In the genomic region with DNA sequence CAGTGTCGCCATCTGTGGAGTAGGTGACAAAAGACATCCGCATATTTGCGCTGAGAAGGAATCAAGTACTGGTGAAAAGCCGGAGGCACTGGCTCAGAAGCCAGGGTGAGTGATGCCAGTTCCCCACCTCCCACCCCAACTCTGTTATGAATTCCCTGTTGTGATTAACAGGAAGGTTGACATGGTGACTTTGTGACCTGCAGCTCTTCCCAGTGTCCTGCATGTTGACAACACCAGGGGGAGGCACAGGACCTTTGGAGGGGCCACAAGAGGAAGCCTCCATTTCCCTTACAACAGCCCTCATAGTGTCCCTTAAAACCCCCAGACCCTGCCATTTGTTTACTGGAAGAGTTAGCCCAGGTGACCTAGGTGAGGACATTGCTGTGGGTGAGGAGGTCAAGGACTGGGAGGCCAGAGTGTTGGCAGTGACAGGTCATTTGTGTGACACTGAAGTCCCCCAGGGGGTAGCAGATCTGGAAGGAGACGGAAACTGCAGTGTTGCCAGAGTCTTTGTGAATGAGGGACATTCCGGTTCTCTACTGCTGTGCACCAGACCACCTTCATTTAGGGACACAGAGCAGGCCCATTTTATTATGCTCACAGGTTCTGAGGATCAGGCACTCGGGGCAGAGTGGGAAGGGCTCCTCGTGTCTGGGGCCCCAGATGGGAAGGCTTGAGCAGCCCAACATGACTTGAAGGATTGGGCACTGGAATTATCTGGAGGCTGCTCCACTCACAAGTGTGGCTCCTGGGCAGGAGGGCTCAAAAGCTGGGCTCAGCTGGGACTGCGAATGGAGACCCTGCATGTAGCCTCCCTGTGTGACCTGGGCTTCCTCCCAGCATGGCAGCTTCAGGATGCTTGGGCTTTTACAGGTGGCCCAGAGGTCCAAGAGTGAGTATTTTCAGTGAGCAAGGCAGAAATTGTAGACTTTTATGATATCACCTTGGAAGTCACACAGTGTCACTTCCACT, we compare ENCODE assay signal across 14 cellular contexts. TPM values are rescaled to one million over a fixed set of nuclear protein-coding genes. Genes with fewer than 3 reads are reported as not detected.
DNase-seq lines count a peak whose midpoint lies in the region; ATAC-seq and TF ChIP-seq lines count a peak whose summit lies in the region.
"Had no signal": no experiment of that assay in that cellular context is flagged by ENCODE, and none has a peak within 500 bp of the region (broad histone marks: within the 10 kb centered on the region; RNA-seq: fewer than 3 reads in every experiment).

No MANE protein-coding gene starts in this region.

- no peak overlapping the region for H3K4me3 Mint-ChIP-seq in osteocyte (ENCODE audit: unreplicated experiment)
- H3K4me3 Mint-ChIP-seq: activated T-cell treated with anti-CD3 and anti-CD28 coated beads, Interleukin-2, amount 50 U/mL, for 72 hours; stimulated activated naive CD8-positive, alpha-beta T cell treated with anti-CD3 and anti-CD28 coated beads, Interleukin-15, Interleukin-2, amounts not matched to agents 100 ng/mL and 50 ng/mL, for 24 hours had no signal

- no peak for TF ChIP-seq CTCF in coronary artery (IDR thresholded peaks at IDR 0.05)
- TF ChIP-seq CTCF in osteocyte (IDR thresholded peaks at IDR 0.05): no peak

- H3K27ac Mint-ChIP-seq in osteocyte (ENCODE audit: unreplicated experiment): no peak overlapping the region
- H3K27ac Mint-ChIP-seq: stimulated activated naive CD8-positive, alpha-beta T cell treated with anti-CD3 and anti-CD28 coated beads, Interleukin-15, Interleukin-2, amounts not matched to agents 100 ng/mL and 50 ng/mL, for 24 hours had no signal

- H3K27ac ChIP-seq in coronary artery: no peak overlapping the region

- DNase-seq in NCI-H82 (lab: John Stamatoyannopoulos, UW) (peak; percentile 3), NCI-H82 treated with DMSO at 0.1 percent for 48 hours (lab: John Stamatoyannopoulos, UW; ENCODE audit: unreplicated experiment) (no peak), KBM-7 (peak; percentile 37), coronary artery (ENCODE audit: low spot score) (peak; percentile 47), osteocyte (ENCODE audit: extremely low spot score, unreplicated experiment) (peak; percentile 59), NCI-H2196 treated with DMSO at 0.1 percent for 48 hours (lab: John Stamatoyannopoulos, UW; ENCODE audit: unreplicated experiment) (no peak), EL (no peak)
- DNase-seq: activated T-cell treated with anti-CD3 and anti-CD28 coated beads, Interleukin-2, amount 50 U/mL, for 72 hours; kidney glomerular epithelial cell; NCI-H2029 had no signal

- in situ Hi-C loops in KBM-7 (cut with MboI; ENCODE audit: low pct_unique_long_range_greater_than_20kb, low sequenced_read_pairs): no loop called here

- no peaks in the 10 kb centered on the region for H3K4me1 Mint-ChIP-seq in osteocyte (ENCODE audit: unreplicated experiment)

- H3K4me3 ChIP-seq in coronary artery: no peak overlapping the region

- peaks cover 34% of the 10 kb centered on the region for H3K27me3 Mint-ChIP-seq in osteocyte (ENCODE audit: unreplicated experiment)
- H3K27me3 Mint-ChIP-seq: stimulated activated naive CD8-positive, alpha-beta T cell treated with anti-CD3 and anti-CD28 coated beads, Interleukin-15, Interleukin-2, amounts not matched to agents 100 ng/mL and 50 ng/mL, for 24 hours had no signal

- no peaks in the 10 kb centered on the region for H3K9me3 Mint-ChIP-seq in osteocyte (ENCODE audit: unreplicated experiment)
- H3K9me3 Mint-ChIP-seq: activated T-cell treated with anti-CD3 and anti-CD28 coated beads, Interleukin-2, amount 50 U/mL, for 72 hours; stimulated activated naive CD8-positive, alpha-beta T cell treated with anti-CD3 and anti-CD28 coated beads, Interleukin-15, Interleukin-2, amounts not matched to agents 100 ng/mL and 50 ng/mL, for 24 hours had no signal

- H3K36me3 Mint-ChIP-seq in osteocyte (ENCODE audit: unreplicated experiment): no peaks in the 10 kb centered on the region

- no peak for ATAC-seq in HG03139 (IDR thresholded peaks at IDR 0.05; ENCODE audit: unreplicated experiment)
- ATAC-seq: activated T-cell treated with anti-CD3 and anti-CD28 coated beads, Interleukin-2, amount 50 U/mL, for 72 hours had no signal

RNA-seq across cellular contexts. Expression of a gene that starts 13.0 kb away (rescaled TPM):
- not detected in 2 replicates for total RNA-seq in osteocyte
- total RNA-seq: activated T-cell treated with anti-CD3 and anti-CD28 coated beads, Interleukin-2, amount 50 U/mL, for 72 hours; chondrocyte; G401 had no signal

Comparison
In these comparisons a context has a peak if more than half of its experiments do, and no peak if none do; other contexts are left out.
1. DNase-seq: peak in NCI-H82 (single experiment), KBM-7 (single experiment), coronary artery (single experiment) and osteocyte (single experiment); none in NCI-H82 treated with DMSO at 0.1 percent for 48 hours (single experiment), NCI-H2196 treated with DMSO at 0.1 percent for 48 hours (single experiment) and EL (single experiment).